Comparison of ENCODE assay signal across 8 cellular contexts in the genomic region with DNA sequence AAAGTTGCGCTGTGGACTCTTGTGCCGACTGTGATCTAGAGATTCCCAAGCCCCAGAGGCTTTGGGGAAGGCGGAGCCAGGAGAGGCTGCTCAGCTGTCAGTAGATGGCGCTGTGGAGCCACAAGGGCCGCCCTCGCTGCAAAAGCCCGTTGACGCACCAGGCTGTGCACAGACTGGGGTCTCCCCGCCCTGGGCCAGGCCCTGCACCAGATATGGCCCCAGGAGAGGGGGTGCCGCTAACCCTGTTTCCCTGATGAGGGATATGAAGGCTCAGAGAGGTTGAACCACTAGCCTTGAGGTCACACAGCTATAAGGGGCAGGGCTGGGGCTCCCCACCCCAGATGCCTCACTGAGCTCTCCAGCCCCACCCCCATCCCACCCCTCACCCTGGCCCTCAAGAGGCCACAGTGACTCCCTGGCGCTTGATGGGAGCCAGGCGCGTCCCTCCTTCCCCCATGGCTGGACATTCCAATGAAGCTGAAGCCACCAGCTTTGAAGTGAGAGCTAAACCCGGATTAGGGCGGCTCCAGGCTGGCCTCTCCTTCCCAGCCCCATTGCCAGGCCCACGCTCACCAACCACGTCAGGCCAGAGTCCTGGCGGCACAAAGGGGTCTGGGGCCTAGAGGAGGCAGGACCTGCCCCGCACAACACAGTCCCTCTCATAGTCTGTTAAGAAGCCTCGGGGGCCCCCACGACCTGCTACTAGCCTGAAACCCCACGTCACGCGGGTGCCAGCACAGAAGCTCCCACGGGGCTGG. TPM values are rescaled to one million over a fixed set of nuclear protein-coding genes. Genes with fewer than 3 reads are reported as not detected.
DNase-seq lines count a peak whose midpoint lies in the region; ATAC-seq and TF ChIP-seq lines count a peak whose summit lies in the region.

No MANE protein-coding gene starts in this region.

- peak in 3 of 4 experiments; percentile 57 to 86 (median 71) for TF ChIP-seq CTCF in gastroesophageal sphincter (IDR thresholded peaks at IDR 0.05)
- peak; percentile 48 to 56 (median 53) for TF ChIP-seq CTCF in ovary (IDR thresholded peaks at IDR 0.05)
- TF ChIP-seq CTCF in tibial artery (IDR thresholded peaks at IDR 0.05), result peak; percentile 82 to 94

- H3K4me1 ChIP-seq in gastroesophageal sphincter (peaks cover 0 to 11% (median 0%) of the 10 kb centered on the region in 3 donors), ovary (ENCODE audit: insufficient read depth) (no peaks in the 10 kb centered on the region), tibial artery (peaks cover 0 to 34% (median 14%) of the 10 kb centered on the region in 4 donors)

- TF ChIP-seq EP300 in gastroesophageal sphincter (IDR thresholded peaks at IDR 0.05), result no peak
- no peak for TF ChIP-seq EP300 in ovary (IDR thresholded peaks at IDR 0.05)

- H3K36me3 ChIP-seq in gastroesophageal sphincter (no peaks in the 10 kb centered on the region), ovary (no peaks in the 10 kb centered on the region), tibial artery (no peaks in the 10 kb centered on the region)

- H3K27ac ChIP-seq in gastroesophageal sphincter (no peak overlapping the region), ovary (no peak overlapping the region), tibial artery (peak overlapping the region in 1 of 2 donors; percentile 67)

- in situ Hi-C loops in G401 (cut with HindIII; ENCODE audit: low sequenced_read_pairs), result no loop called here

- H3K4me3 ChIP-seq in gastroesophageal sphincter, result no peak overlapping the region
- no peak overlapping the region for H3K4me3 ChIP-seq in ovary
- no peak overlapping the region for H3K4me3 ChIP-seq in tibial artery

- WGBS in gastroesophageal sphincter (ENCODE audit: low coverage in 1 of 2), 2 donors, result 0% methylated on average over 2 of the region's 25 CpGs; no CpG with 5 or more reads in 1 of the 2 donors
- WGBS in ovary, 3 donors, result 29 to 38% (median 37%) methylated on average over 20 to 25 of the region's 25 CpGs

- no peaks in the 10 kb centered on the region for H3K27me3 ChIP-seq in gastroesophageal sphincter
- no peaks in the 10 kb centered on the region for H3K27me3 ChIP-seq in ovary
- no peaks in the 10 kb centered on the region for H3K27me3 ChIP-seq in tibial artery

- ATAC-seq in gastroesophageal sphincter, result peak; percentile 74
- no peak for ATAC-seq in HG03432 (IDR thresholded peaks at IDR 0.05; ENCODE audit: unreplicated experiment)

- intact Hi-C loops in ovary (cut with DNase I), result loop anchor here in 3 of 4 donors (5.0 to 10.0 kb wide), 3 partner anchors 212 to 672 kb away; a partner anchor contains a TSS
- intact Hi-C loops in tibial artery (cut with DNase I; ENCODE audit: low total_unique reads), result loop anchor here (2.0 kb wide), 2 partner anchors 212 to 634 kb away; no protein-coding TSS in a partner anchor

- TF ChIP-seq POLR2A in gastroesophageal sphincter (IDR thresholded peaks at IDR 0.05) (no peak), ovary (IDR thresholded peaks at IDR 0.05) (no peak)

- DNase-seq in G401 (ENCODE audit: low spot score), result peak; percentile 75
- peak; percentile 3 for DNase-seq in KG1 (lab: John Stamatoyannopoulos, UW)
- DNase-seq in SHP77 (lab: John Stamatoyannopoulos, UW), result peak; percentile 29 to 51
- DNase-seq in activated effector memory CD4-positive, alpha-beta T cell treated with Interleukin-2 at 50 U/mL for 16 hours, result peak; percentile 37
- DNase-seq in ovary, result peak; percentile 57 to 83 (median 72)
- DNase-seq in tibial artery, result peak; percentile 64 to 85

- H3K9me3 ChIP-seq in gastroesophageal sphincter (no peaks in the 10 kb centered on the region), ovary (no peaks in the 10 kb centered on the region), tibial artery (no peaks in the 10 kb centered on the region)

RNA-seq across cellular contexts. Expression of a gene that starts 26.4 kb away (rescaled TPM):
- total RNA-seq in G401 (2014; rRNA removed; shearing (Covaris generic)), result 0.17 TPM in 1 of 2 replicates, not detected in the other
- total RNA-seq in gastroesophageal sphincter, result not detected
- not detected for total RNA-seq in ovary
- polyA plus RNA-seq in ovary, result not detected

Comparison
In these comparisons a context has a peak if more than half of its experiments do, and no peak if none do; other contexts are left out.
1. DNase-seq: peak in every context shown above with its lines; median percentile 75 in G401; 74 in tibial artery; 72 in ovary; 40 in SHP77; 37 in activated effector memory CD4-positive, alpha-beta T cell treated with Interleukin-2 at 50 U/mL for 16 hours; 3 in KG1.